Comparison of ENCODE assay signal across 10 cellular contexts in the genomic region with DNA sequence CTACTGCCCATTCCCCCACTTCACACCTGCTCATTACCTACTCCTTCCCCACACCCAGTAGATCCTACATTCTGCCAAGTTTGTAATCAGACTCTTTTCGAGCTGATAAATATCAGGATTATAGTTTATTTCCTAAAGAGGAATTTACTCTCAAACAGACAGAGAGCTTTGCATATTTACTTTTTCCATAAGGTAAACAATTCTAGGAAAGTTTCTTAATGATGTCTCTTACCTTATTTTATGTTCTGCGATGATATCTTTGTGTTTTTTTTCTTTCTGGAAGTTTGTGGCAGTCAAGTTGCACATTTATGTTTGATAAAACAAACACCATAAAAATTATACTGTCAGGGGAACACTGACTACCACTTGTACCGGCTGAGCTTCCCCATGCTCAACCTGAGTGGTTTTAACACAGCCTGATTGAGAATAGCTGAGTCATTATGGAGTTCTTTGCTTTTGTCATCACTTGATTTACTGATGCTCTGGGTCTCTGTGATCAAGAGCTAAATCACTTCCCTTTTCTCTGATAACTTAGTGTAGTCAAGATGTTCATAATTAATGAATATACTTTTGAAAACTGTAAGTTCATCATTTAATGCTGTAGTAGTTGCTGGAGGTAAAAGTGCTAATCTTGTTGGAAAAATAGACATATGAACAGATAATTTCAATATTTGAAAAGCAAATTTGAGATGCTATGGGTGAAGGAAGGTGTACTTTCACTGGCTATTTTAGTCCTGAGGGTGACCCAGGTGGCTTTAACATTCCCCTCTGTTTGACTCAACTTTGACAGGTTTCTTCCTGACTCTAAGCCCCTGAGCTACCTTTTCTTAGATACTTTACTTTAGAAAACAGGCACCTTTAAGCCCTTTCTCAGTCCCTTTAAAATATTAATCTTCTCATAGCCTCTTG.
DNase-seq lines count a peak whose midpoint lies in the region; ATAC-seq and TF ChIP-seq lines count a peak whose summit lies in the region.
"Had no signal": no experiment of that assay in that cellular context is flagged by ENCODE, and none has a peak within 500 bp of the region (broad histone marks: within the 10 kb centered on the region; RNA-seq: fewer than 3 reads in every experiment).

No MANE protein-coding gene starts in this region.

- no peaks in the 10 kb centered on the region for H4K20me1 ChIP-seq in OCI-LY7 (ENCODE audit: insufficient read depth, low read length)

- peak; percentile 78 for ATAC-seq in GM19351 (IDR thresholded peaks at IDR 0.05; ENCODE audit: unreplicated experiment)
- ATAC-seq in HG03060 (IDR thresholded peaks at IDR 0.05; ENCODE audit: low read depth, unreplicated experiment): peak; percentile 88

- H3K36me3 ChIP-seq in OCI-LY7 (ENCODE audit: insufficient read depth, low read length): no peaks in the 10 kb centered on the region
- H3K36me3 ChIP-seq: Peyer's patch had no signal

- no peak overlapping the region for H3K27ac ChIP-seq in OCI-LY7 (ENCODE audit: low read depth, low read length, poor library complexity, severe bottlenecking)
- H3K27ac ChIP-seq: Peyer's patch had no signal

- no peak overlapping the region for H2AFZ ChIP-seq in OCI-LY7 (ENCODE audit: low read length)

- H3K4me2 ChIP-seq in OCI-LY7 (ENCODE audit: low read length): peak overlapping the region; percentile 17; the same call in 1 of the 2 replicates

- no peaks in the 10 kb centered on the region for H3K4me1 ChIP-seq in OCI-LY7 (ENCODE audit: insufficient read depth, low read length, poor library complexity, severe bottlenecking)
- H3K4me1 ChIP-seq: Peyer's patch had no signal

- POLR2A ChIA-PET in OCI-LY7 (lab: Charles Lee): interaction anchor here (0.7 to 1.2 kb wide), 2 partner anchors 16 to 57 kb away, joined by 3 read pairs; no protein-coding TSS in a partner anchor

- no peaks in the 10 kb centered on the region for H3K9me3 ChIP-seq in OCI-LY7 (ENCODE audit: low read length)
- H3K9me3 ChIP-seq: Peyer's patch had no signal

- no peaks in the 10 kb centered on the region for H3K9me2 ChIP-seq in OCI-LY7 (ENCODE audit: insufficient read depth, low read length)

- CTCF ChIA-PET in OCI-LY7 (lab: Charles Lee; ENCODE audit: unreplicated experiment): no interaction called here

- DNase-seq in DMS53 (lab: John Stamatoyannopoulos, UW) (peak; percentile 88), OCI-LY7 (ENCODE audit: low spot score) (no peak), mesenteric fat pad (ENCODE audit: low spot score) (no peak), kidney glomerular epithelial cell (lab: John Stamatoyannopoulos, UW) (no peak)
- DNase-seq in stimulated activated naive CD4-positive, alpha-beta T cell treated with Interleukin-2 at 50 U/mL for 16 hours (lab: John Stamatoyannopoulos, UW): no peak
- DNase-seq in effector CD4-positive, alpha-beta T cell: no peak
- DNase-seq: CD4-positive, CD25-positive, alpha-beta regulatory T cell; Peyer's patch had no signal

- no peaks in the 10 kb centered on the region for H3K79me2 ChIP-seq in OCI-LY7 (ENCODE audit: insufficient read depth, low read depth, low read length)

- no peak for TF ChIP-seq CTCF in OCI-LY7 (conservative IDR thresholded peaks at IDR 0.05; ENCODE audit: low read length)

- intact Hi-C loops in OCI-LY7 (cut with micrococcal nuclease; ENCODE audit: unreplicated experiment): no loop called here

- BruUV-seq in OCI-LY7 (replicated peaks; lab: Mats Ljungman, UMichigan): no TSS peak

- H3K4me3 ChIP-seq in OCI-LY7 (ENCODE audit: low read depth, low read length, poor library complexity, severe bottlenecking): no peak overlapping the region
- H3K4me3 ChIP-seq: Peyer's patch had no signal
